25 cellular contexts compared by ENCODE assay signal in genomic region chr1:89877756-89878155, GRCh38.
"Had no signal": no experiment of that assay in that cellular context is flagged by ENCODE, and none has a peak within 500 bp of the region (broad histone marks: within the 10 kb centered on the region; RNA-seq: fewer than 3 reads in every experiment).

No MANE protein-coding gene starts in this region.

- FAIRE-seq: frontal cortex, TTC549 had no signal

- H3K4me1 ChIP-seq: colonic mucosa, neural progenitor cell, parathyroid adenoma had no signal

- H3K4me2 ChIP-seq: neural progenitor cell had no signal

- H3K4me3 Mint-ChIP-seq: activated naive CD4-positive, alpha-beta T cell treated with anti-CD3 and anti-CD28 coated beads, Interleukin-2, amount 50 U/mL, for 24 hours; activated T-cell treated with anti-CD3 and anti-CD28 coated beads, Interleukin-2, amount 50 U/mL, for 24 hours; mesothelial cell of epicardium; naive thymus-derived CD4-positive, alpha-beta T cell; neural progenitor cell; WTC11 had no signal

- H3K27me3 Mint-ChIP-seq: activated naive CD4-positive, alpha-beta T cell treated with anti-CD3 and anti-CD28 coated beads, Interleukin-2, amount 50 U/mL, for 24 hours; activated T-cell treated with anti-CD3 and anti-CD28 coated beads, Interleukin-2, amount 50 U/mL, for 24 hours; naive thymus-derived CD4-positive, alpha-beta T cell had no signal

- H3K27ac Mint-ChIP-seq: activated naive CD4-positive, alpha-beta T cell treated with anti-CD3 and anti-CD28 coated beads, Interleukin-2, amount 50 U/mL, for 24 hours; activated T-cell treated with anti-CD3 and anti-CD28 coated beads, Interleukin-2, amount 50 U/mL, for 24 hours; mesothelial cell of epicardium; neural progenitor cell; WTC11 had no signal

- DNase-seq: activated CD4-positive, alpha-beta T cell treated with anti-CD3 and anti-CD28 coated beads for 1 hour; activated CD8-positive, alpha-beta memory T cell treated with anti-CD3 and anti-CD28 coated beads, Interleukin-2, amount 50 U/mL, for 48 hours; activated gamma-delta T cell; activated T-cell treated with anti-CD3 and anti-CD28 coated beads, Interleukin-2, amount 50 U/mL, for 24 hours; aorta; body of pancreas; cerebellar nuclear complex; colonic mucosa; effector memory CD4-positive, alpha-beta T cell; glutamatergic neuron; islet precursor cell; naive thymus-derived CD4-positive, alpha-beta T cell; occipital lobe; right cardiac atrium; stimulated activated naive CD4-positive, alpha-beta T cell; T-helper 9 cell; transverse colon had no signal

- H3K9me3 ChIP-seq: body of pancreas, colonic mucosa, transverse colon, vagina had no signal

- H3K36me3 ChIP-seq: colonic mucosa, neural progenitor cell, transverse colon, vagina had no signal

- H3K27me3 ChIP-seq: body of pancreas, colonic mucosa, neural progenitor cell, transverse colon, vagina had no signal

- ATAC-seq: body of pancreas; naive thymus-derived CD4-positive, alpha-beta T cell; right cardiac atrium; WTC11 had no signal

- H2AFZ ChIP-seq: neural progenitor cell, parathyroid adenoma had no signal

- H3K79me2 ChIP-seq: parathyroid adenoma had no signal

- H3K9ac ChIP-seq: neural progenitor cell, parathyroid adenoma had no signal

- H3K4me3 ChIP-seq: body of pancreas, colonic mucosa, neural progenitor cell, transverse colon, vagina had no signal

- H3K27ac ChIP-seq: body of pancreas, colonic mucosa, neural progenitor cell, parathyroid adenoma, transverse colon, vagina had no signal
